Comparison of ENCODE assay signal across 1 cellular context in the genomic region with DNA sequence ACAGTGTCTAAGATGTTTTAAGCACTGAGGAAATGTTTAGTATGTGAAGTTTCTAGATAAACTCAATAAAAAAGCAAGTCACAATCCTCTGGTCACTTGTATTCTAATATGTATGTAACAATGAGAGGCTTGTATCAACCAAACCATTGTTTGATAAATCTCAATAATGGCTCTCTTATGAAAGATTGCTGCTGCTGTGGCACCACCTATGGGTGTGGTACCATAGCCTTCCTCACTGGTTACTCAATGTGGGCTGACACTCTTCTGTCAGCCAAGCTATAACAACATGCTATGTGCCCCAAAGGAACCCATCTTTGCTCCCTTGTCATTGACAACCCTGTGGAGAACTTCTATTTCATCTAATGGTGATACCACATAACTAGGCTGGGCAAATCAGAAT.
TF ChIP-seq lines count a peak whose summit lies in the region.

No MANE protein-coding gene starts in this region.

TF ChIP-seq in GM12878, 131 proteins besides CTCF, POLR2A, EP300 and RAD21 (continued from another document):
- TF ChIP-seq, protein P1, sequence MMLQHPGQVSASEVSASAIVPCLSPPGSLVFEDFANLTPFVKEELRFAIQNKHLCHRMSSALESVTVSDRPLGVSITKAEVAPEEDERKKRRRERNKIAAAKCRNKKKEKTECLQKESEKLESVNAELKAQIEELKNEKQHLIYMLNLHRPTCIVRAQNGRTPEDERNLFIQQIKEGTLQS (IDR thresholded peaks at IDR 0.05; ENCODE audit: borderline replicate concordance, extremely low read depth, low read depth, low read length) = no peak
